11 cellular contexts compared by ENCODE assay signal in genomic region chr12:108640802-108641445, GRCh38. TPM values are rescaled to one million over a fixed set of nuclear protein-coding genes. Genes with fewer than 3 reads are reported as not detected.
DNase-seq lines count a peak whose midpoint lies in the region; ATAC-seq and TF ChIP-seq lines count a peak whose summit lies in the region.
"Had no signal": no experiment of that assay in that cellular context is flagged by ENCODE, and none has a peak within 500 bp of the region (broad histone marks: within the 10 kb centered on the region; RNA-seq: fewer than 3 reads in every experiment).

No MANE protein-coding gene starts in this region.

- H3K27me3 Mint-ChIP-seq in chondrocyte (ENCODE audit: low read depth) (no peaks in the 10 kb centered on the region), nephron progenitor cell (ENCODE audit: low read depth, poor library complexity) (peaks cover under 1% of the 10 kb centered on the region), Caco-2 (ENCODE audit: insufficient read depth, unreplicated experiment) (no peaks in the 10 kb centered on the region)

- H3K27ac Mint-ChIP-seq in chondrocyte (ENCODE audit: unreplicated experiment), result peak overlapping the region; percentile 32
- H3K27ac Mint-ChIP-seq in nephron progenitor cell, result peak overlapping the region; percentile 40
- H3K27ac Mint-ChIP-seq in Caco-2 (ENCODE audit: unreplicated experiment), result no peak overlapping the region

- H3K27me3 ChIP-seq in Caco-2 (replicated peaks; ENCODE audit: control insufficient read depth, insufficient read depth, low read length), result no peaks in the 10 kb centered on the region

- H3K4me1 Mint-ChIP-seq in chondrocyte (ENCODE audit: low read depth) (peaks cover 66% of the 10 kb centered on the region), nephron progenitor cell (peaks cover 60% of the 10 kb centered on the region), Caco-2 (ENCODE audit: low read depth, unreplicated experiment) (peaks cover 7% of the 10 kb centered on the region)

- CTCF ChIA-PET in Caco-2 (lab: Charles Lee), result interaction anchor here (0.6 kb wide), 1 partner anchor 164 kb away, joined by 6 read pairs; no protein-coding TSS in a partner anchor

- POLR2A ChIA-PET in Caco-2 (lab: Charles Lee), result no interaction called here

- intact Hi-C loops in Caco-2 (cut with micrococcal nuclease; ENCODE audit: unreplicated experiment), result no loop called here

- H3K36me3 Mint-ChIP-seq in chondrocyte (ENCODE audit: low read depth), result peaks cover 34% of the 10 kb centered on the region
- peaks cover 11% of the 10 kb centered on the region for H3K36me3 Mint-ChIP-seq in nephron progenitor cell (ENCODE audit: low read depth)
- H3K36me3 Mint-ChIP-seq in Caco-2 (ENCODE audit: insufficient read depth, unreplicated experiment), result peaks cover 51% of the 10 kb centered on the region

- ATAC-seq in GM21619 (IDR thresholded peaks at IDR 0.05; ENCODE audit: unreplicated experiment), result no peak

- no peaks in the 10 kb centered on the region for H3K9me3 ChIP-seq in Caco-2
- H3K9me3 ChIP-seq: gastrocnemius medialis had no signal

- no peaks in the 10 kb centered on the region for H3K4me1 ChIP-seq in Caco-2

- H3K36me3 ChIP-seq in Caco-2 (ENCODE audit: control insufficient read depth, insufficient read depth, low read length), result no peaks in the 10 kb centered on the region

- H3K9me3 Mint-ChIP-seq in chondrocyte (ENCODE audit: low read depth) (no peaks in the 10 kb centered on the region), nephron progenitor cell (no peaks in the 10 kb centered on the region), Caco-2 (ENCODE audit: unreplicated experiment) (no peaks in the 10 kb centered on the region)
- H3K9me3 Mint-ChIP-seq: neural crest cell had no signal

- no peak overlapping the region for H3K4me3 ChIP-seq in Caco-2 (ENCODE audit: low read depth, low read length)
- H3K4me3 ChIP-seq: gastrocnemius medialis had no signal

- DNase-seq in G401 (ENCODE audit: low spot score) (peak; percentile 75), NCI-H524 treated with DMSO at 0.1 percent for 48 hours (lab: John Stamatoyannopoulos, UW) (peak; percentile 10), chondrocyte (ENCODE audit: low spot score) (no peak), nephron progenitor cell (no peak), Caco-2 (no peak), 8988T (no peak)
- no peak for DNase-seq in activated naive CD4-positive, alpha-beta T cell (lab: John Stamatoyannopoulos, UW)
- DNase-seq: activated gamma-delta T cell treated with Interleukin-2 at 50 U/mL for 16 hours had no signal

- no TSS peak for BruUV-seq in Caco-2 (replicated peaks; lab: Mats Ljungman, UMichigan)

- H3K4me3 Mint-ChIP-seq in chondrocyte (ENCODE audit: unreplicated experiment) (no peak overlapping the region), nephron progenitor cell (no peak overlapping the region), Caco-2 (ENCODE audit: unreplicated experiment) (no peak overlapping the region)

- in situ Hi-C loops in G401 (cut with HindIII; ENCODE audit: low sequenced_read_pairs), result no loop called here

- TF ChIP-seq CTCF in chondrocyte (IDR thresholded peaks at IDR 0.05) (no peak), nephron progenitor cell (IDR thresholded peaks at IDR 0.05) (no peak), Caco-2 (IDR thresholded peaks at IDR 0.05; ENCODE audit: insufficient read depth in 1 of 2, low read depth in 1 of 2, low read length in 1 of 2, severe bottlenecking in 1 of 2, unreplicated experiment in 1 of 2) (no peak)

RNA-seq across cellular contexts. Expression of gene SELPLG, which starts 7.2 kb away (rescaled TPM):
- total RNA-seq in G401 (2014; rRNA removed; shearing (Covaris generic)), result 0.74 and 1.1 TPM in 2 replicates
- 2.2 to 3.2 TPM (median 2.9 TPM) in 3 replicates for total RNA-seq in chondrocyte
- total RNA-seq in Caco-2 (2022), result 0.23 and 0.44 TPM in 2 replicates

RNA-seq across cellular contexts. Expression of gene TMEM119, which starts 43.0 kb away (rescaled TPM):
- 0.58 and 7.3 TPM in 2 replicates for total RNA-seq in G401 (2014; rRNA removed; shearing (Covaris generic))
- total RNA-seq in chondrocyte (46.7 to 122 TPM (median 48.3 TPM) in 3 replicates), Caco-2 (2022) (not detected in 2 replicates)

Comparison
In these comparisons a context has a peak if more than half of its experiments do, and no peak if none do; other contexts are left out.
1. DNase-seq: peak in G401 (single experiment) and NCI-H524 treated with DMSO at 0.1 percent for 48 hours (single experiment); none in chondrocyte (single experiment), nephron progenitor cell (single experiment), Caco-2 (0 of 2), activated naive CD4-positive, alpha-beta T cell (0 of 4) and 8988T (single experiment).